Comparison of ENCODE assay signal across 8 cellular contexts in genomic region chr1:155562581-155563376, GRCh38. TPM values are rescaled to one million over a fixed set of nuclear protein-coding genes. Genes with fewer than 3 reads are reported as not detected.
DNase-seq lines count a peak whose midpoint lies in the region; ATAC-seq, FAIRE-seq and TF ChIP-seq lines count a peak whose summit lies in the region.

Gene ASH1L (minus strand): TSS chr1:155562803. CDS start chr1:155521519, 41,284 bp downstream.

- ATAC-seq in GM19395 (IDR thresholded peaks at IDR 0.05; ENCODE audit: unreplicated experiment) = peak; percentile 78
- ATAC-seq in HG03565 (IDR thresholded peaks at IDR 0.05; ENCODE audit: unreplicated experiment) = peak; percentile 63
- ATAC-seq in HepG2 = peak; percentile 91

- peak within 1 kb of the TSS; percentile 99 to 100 (median 100) for H3K9ac ChIP-seq in BLaER1 treated with 17β-estradiol and CSF1 and Interleukin-3, amounts not matched to agents 10 nM and 100 nM
- peak within 1 kb of the TSS; percentile 100 for H3K9ac ChIP-seq in HepG2 (ENCODE audit: insufficient read depth, low read depth, low read length)

- peak within 1 kb of the TSS; percentile 93 for H3K27ac Mint-ChIP-seq in dendritic cell treated with granulocyte-macrophage colony-stimulating factor and Interleukin-4, amounts not matched to agents 40 ng/mL and 50 ng/mL, for 4 days

- H3K27me3 ChIP-seq in BLaER1 treated with 17β-estradiol and CSF1 and Interleukin-3, amounts not matched to agents 10 nM and 100 nM = no peaks in the 10 kb centered on the region
- no peaks in the 10 kb centered on the region; a peak in 1 of 5 replicates for H3K27me3 ChIP-seq in HepG2 (ENCODE audit: control insufficient read depth in 1 of 2, insufficient read depth in 2 of 2, low read length in 2 of 2)

- TF ChIP-seq RAD21 in HepG2 (CRISPR knock-in tag; IDR thresholded peaks at IDR 0.05) = peak; percentile 48; the same call in 1 of the 2 replicates

- peak; percentile 95 to 96 for TF ChIP-seq POLR2A in HepG2 (IDR thresholded peaks at IDR 0.05; ENCODE audit: insufficient read depth in 1 of 2, low read depth in 2 of 2, low read length in 2 of 2)

- H3K27me3 Mint-ChIP-seq in dendritic cell treated with granulocyte-macrophage colony-stimulating factor and Interleukin-4, amounts not matched to agents 40 ng/mL and 50 ng/mL, for 4 days = no peaks in the 10 kb centered on the region

- no TSS peak for BruUV-seq in HepG2 (replicated peaks; lab: Mats Ljungman, UMichigan)

- H3K4me3 Mint-ChIP-seq in dendritic cell treated with granulocyte-macrophage colony-stimulating factor and Interleukin-4, amounts not matched to agents 40 ng/mL and 50 ng/mL, for 4 days = peak within 1 kb of the TSS; percentile 99

- no peak for TF ChIP-seq CTCF in HepG2 (CRISPR knock-in tag; IDR thresholded peaks at IDR 0.05)

- no peaks in the 10 kb centered on the region for H3K9me3 ChIP-seq in BLaER1 treated with 17β-estradiol and CSF1 and Interleukin-3, amounts not matched to agents 10 nM and 100 nM (replicated peaks in 1 of 11)
- no peaks in the 10 kb centered on the region for H3K9me3 ChIP-seq in HepG2 (ENCODE audit: low read length)

- no peak for FAIRE-seq in HepG2 (lab: Jason Lieb, UNC)

- H3K4me1 Mint-ChIP-seq in dendritic cell treated with granulocyte-macrophage colony-stimulating factor and Interleukin-4, amounts not matched to agents 40 ng/mL and 50 ng/mL, for 4 days (ENCODE audit: low read depth) = peaks cover 27% of the 10 kb centered on the region

- under 1% methylated on average over 42 of the region's 87 CpGs for WGBS in HepG2 (ENCODE audit: low lambda C conversion rate)

- H3K36me3 ChIP-seq in BLaER1 treated with 17β-estradiol and CSF1 and Interleukin-3, amounts not matched to agents 10 nM and 100 nM = peaks cover 12 to 49% (median 41%) of the 10 kb centered on the region in 11 experiments
- H3K36me3 ChIP-seq in HepG2 (replicated peaks in 1 of 2; ENCODE audit: control insufficient read depth in 1 of 2, insufficient read depth in 2 of 2, low read length in 2 of 2) = peaks cover 0 to 5% of the 10 kb centered on the region in 2 experiments; a peak in 1 of 5 replicates

- H3K4me1 ChIP-seq in BLaER1 treated with 17β-estradiol and CSF1 and Interleukin-3, amounts not matched to agents 10 nM and 100 nM = peaks cover 20 to 48% (median 35%) of the 10 kb centered on the region in 10 experiments
- peaks cover 29% of the 10 kb centered on the region for H3K4me1 ChIP-seq in HepG2 (ENCODE audit: insufficient read depth, low read length)

- in situ Hi-C loops in HepG2 (cut with HindIII; ENCODE audit: extremely low pct_ligation_motif_present, low pct_unique_long_range_greater_than_20kb) = no loop called here

- peak within 1 kb of the TSS; percentile 74 to 99 (median 90) for H3K4me3 ChIP-seq in BLaER1 treated with 17β-estradiol and CSF1 and Interleukin-3, amounts not matched to agents 10 nM and 100 nM
- peak within 1 kb of the TSS; percentile 89 to 99 (median 97) for H3K4me3 ChIP-seq in HepG2 (replicated peaks in 1 of 3; ENCODE audit: insufficient read depth in 1 of 3, low read depth in 2 of 3, low read length in 3 of 3)

- H3K4me2 ChIP-seq in BLaER1 treated with 17β-estradiol and CSF1 and Interleukin-3, amounts not matched to agents 10 nM and 100 nM = peak within 1 kb of the TSS; percentile 76 to 95 (median 91)
- peak within 1 kb of the TSS; percentile 85 for H3K4me2 ChIP-seq in HepG2 (ENCODE audit: low read depth, low read length)

- H3K36me3 Mint-ChIP-seq in dendritic cell treated with granulocyte-macrophage colony-stimulating factor and Interleukin-4, amounts not matched to agents 40 ng/mL and 50 ng/mL, for 4 days (ENCODE audit: low read depth) = peaks cover 41% of the 10 kb centered on the region

- peak within 1 kb of the TSS; percentile 98 to 100 (median 99) for H3K27ac ChIP-seq in BLaER1 treated with 17β-estradiol and CSF1 and Interleukin-3, amounts not matched to agents 10 nM and 100 nM
- peak within 1 kb of the TSS; percentile 100 for H3K27ac ChIP-seq in HepG2 (ENCODE audit: extremely low read length, insufficient read depth, low read length)

- no peaks in the 10 kb centered on the region for H3K9me3 Mint-ChIP-seq in dendritic cell treated with granulocyte-macrophage colony-stimulating factor and Interleukin-4, amounts not matched to agents 40 ng/mL and 50 ng/mL, for 4 days

- peaks cover 64% of the 10 kb centered on the region for H3K79me2 ChIP-seq in HepG2 (ENCODE audit: insufficient read depth, low read length)

- intact Hi-C loops in dendritic cell treated with granulocyte-macrophage colony-stimulating factor and Interleukin-4, amounts not matched to agents 40 ng/mL and 50 ng/mL, for 4 days (cut with micrococcal nuclease) = no loop called here
- intact Hi-C loops in HepG2 (cut with micrococcal nuclease; ENCODE audit: unreplicated experiment) = no loop called here

- CTCF ChIA-PET in HepG2 (lab: Yijun Ruan, JAX; ENCODE audit: low intra/inter-chr PET ratio, low total read pairs) = no interaction called here

- peaks cover 29 to 70% (median 66%) of the 10 kb centered on the region in 11 experiments for H4K20me1 ChIP-seq in BLaER1 treated with 17β-estradiol and CSF1 and Interleukin-3, amounts not matched to agents 10 nM and 100 nM
- peaks cover 22% of the 10 kb centered on the region for H4K20me1 ChIP-seq in HepG2 (ENCODE audit: insufficient read depth, low read length)

- DNase-seq in NCI-H774 (lab: John Stamatoyannopoulos, UW) = peak; percentile 93
- DNase-seq in activated CD4-positive, alpha-beta T cell treated with anti-CD3 and anti-CD28 coated beads, Interleukin-2, amount 50 U/mL, for 4 hours = peak; percentile 92 to 94
- DNase-seq in HepG2 (ENCODE audit: low spot score) = peak; percentile 81
- peak; percentile 85 to 88 for DNase-seq in stimulated activated CD4-positive, alpha-beta T cell treated with anti-CD3 and anti-CD28 coated beads, Interleukin-2, amount 100 ng/mL, for 48 hours

- no peak for TF ChIP-seq EP300 in HepG2 (IDR thresholded peaks at IDR 0.05; ENCODE audit: low read depth in 2 of 2, low read length in 2 of 2)
- TF ChIP-seq EP300 in HepG2 (CRISPR knock-in tag; IDR thresholded peaks at IDR 0.05; ENCODE audit: borderline replicate concordance) = no peak

- H2AFZ ChIP-seq in HepG2 (ENCODE audit: low read length) = peak within 1 kb of the TSS; percentile 92

- POLR2A ChIA-PET in HepG2 (lab: Yijun Ruan, JAX) = interaction anchor here (0.6 to 1.4 kb wide), 10 partner anchors 8 to 938 kb away, joined by 3 to 6 read pairs (median 4); partner anchors contain the start of genes ENTREP3, MEF2D and SCAMP3

TF ChIP-seq in HepG2, 621 proteins besides CTCF, POLR2A, EP300 and RAD21 (continues in another document):
- TF ChIP-seq HOXA7 (CRISPR knock-in tag; IDR thresholded peaks at IDR 0.05) (0 out of 2 replicates have a peak, but pooled peaks have one; percentile 7), ARID3A (IDR thresholded peaks at IDR 0.05; ENCODE audit: low read depth, low read length) (no peak), ZBTB3 (CRISPR knock-in tag; IDR thresholded peaks at IDR 0.05; ENCODE audit: borderline replicate concordance, low read depth) (no peak), ZNF24 (IDR thresholded peaks at IDR 0.05) (no peak), ARNT (IDR thresholded peaks at IDR 0.05) (no peak), GATAD2A (CRISPR knock-in tag; IDR thresholded peaks at IDR 0.05) (0 out of 2 replicates have a peak, but pooled peaks have one; percentile 8), HOXA9 (CRISPR knock-in tag; IDR thresholded peaks at IDR 0.05; ENCODE audit: borderline replicate concordance) (peak; percentile 80), BCL6 (CRISPR knock-in tag; IDR thresholded peaks at IDR 0.05) (no peak), FOXA3 (CRISPR knock-in tag; IDR thresholded peaks at IDR 0.05) (peak; percentile 49), ZNF614 (CRISPR knock-in tag; IDR thresholded peaks at IDR 0.05; ENCODE audit: borderline replicate concordance) (peak; percentile 79; the same call in 1 of the 2 replicates)

RNA-seq across cellular contexts. Expression of gene ASH1L, which starts in this region (rescaled TPM):
- 15.3 and 16.5 TPM in 2 replicates for total RNA-seq in HepG2 (2016; rRNA removed; fragmentation: Illumina TruSeq; extraction: Trizol)
- total RNA-seq in HepG2 (2016; cell fraction: cytosol; rRNA removed; fragmentation: Illumina TruSeq; extraction: Trizol; ENCODE audit: low read depth) = 19.6 and 20.3 TPM in 2 replicates
- 14.4 and 14.8 TPM in 2 replicates for total RNA-seq in HepG2 (2016; cell fraction: insoluble cytoplasmic fraction; rRNA removed; fragmentation: Illumina TruSeq; extraction: Trizol)
- total RNA-seq in HepG2 (2016; cell fraction: membrane; rRNA removed; fragmentation: Illumina TruSeq; extraction: Trizol) = 9.8 and 10.0 TPM in 2 replicates
- 33.1 and 33.8 TPM in 2 replicates for total RNA-seq in HepG2 (2016; cell fraction: nucleus; rRNA removed; fragmentation: Illumina TruSeq; extraction: Trizol)
- polyA plus RNA-seq in HepG2 (2011; rRNA removed) = 9.2 and 10.2 TPM in 2 replicates
- 6.4 and 7.0 TPM in 2 replicates for polyA plus RNA-seq in HepG2 (2011; cell fraction: cytosol; rRNA removed)
- 25.8 and 26.9 TPM in 2 replicates for polyA plus RNA-seq in HepG2 (2011; cell fraction: nucleus; rRNA removed)
- 9.5 and 10.7 TPM in 2 replicates for polyA plus RNA-seq in HepG2 (2012)
- polyA plus RNA-seq in HepG2 (2016; cell fraction: cytosol; fragmentation: Illumina TruSeq; extraction: Trizol; ENCODE audit: low read depth) = 0.15 and 0.16 TPM in 2 replicates
- polyA plus RNA-seq in HepG2 (2016; cell fraction: insoluble cytoplasmic fraction; fragmentation: Illumina TruSeq; extraction: Trizol; ENCODE audit: low read depth) = 4.2 and 5.1 TPM in 2 replicates
- polyA plus RNA-seq in HepG2 (2016; cell fraction: membrane; fragmentation: Illumina TruSeq; extraction: Trizol; ENCODE audit: low read depth) = 0.31 and 0.43 TPM in 2 replicates
- polyA plus RNA-seq in HepG2 (2016; cell fraction: nucleus; fragmentation: Illumina TruSeq; extraction: Trizol; ENCODE audit: insufficient read depth, low read depth) = 17.2 and 21.7 TPM in 2 replicates
- polyA minus RNA-seq in HepG2 (2011; rRNA and poly(A)+ RNA removed; ENCODE audit: low replicate concordance) = 27.4 and 50.2 TPM in 2 replicates
- polyA minus RNA-seq in HepG2 (2011; cell fraction: cytosol; rRNA and poly(A)+ RNA removed) = 12.0 and 13.7 TPM in 2 replicates
- polyA minus RNA-seq in HepG2 (2011; cell fraction: nucleus; rRNA and poly(A)+ RNA removed) = 67.2 and 85.5 TPM in 2 replicates

Comparison
In these comparisons a context has a peak if more than half of its experiments do, and no peak if none do; other contexts are left out.
1. Peak in every context shown above with its lines: DNase-seq, ATAC-seq, H3K4me3 ChIP-seq and H3K27ac ChIP-seq.